In the genomic region with DNA sequence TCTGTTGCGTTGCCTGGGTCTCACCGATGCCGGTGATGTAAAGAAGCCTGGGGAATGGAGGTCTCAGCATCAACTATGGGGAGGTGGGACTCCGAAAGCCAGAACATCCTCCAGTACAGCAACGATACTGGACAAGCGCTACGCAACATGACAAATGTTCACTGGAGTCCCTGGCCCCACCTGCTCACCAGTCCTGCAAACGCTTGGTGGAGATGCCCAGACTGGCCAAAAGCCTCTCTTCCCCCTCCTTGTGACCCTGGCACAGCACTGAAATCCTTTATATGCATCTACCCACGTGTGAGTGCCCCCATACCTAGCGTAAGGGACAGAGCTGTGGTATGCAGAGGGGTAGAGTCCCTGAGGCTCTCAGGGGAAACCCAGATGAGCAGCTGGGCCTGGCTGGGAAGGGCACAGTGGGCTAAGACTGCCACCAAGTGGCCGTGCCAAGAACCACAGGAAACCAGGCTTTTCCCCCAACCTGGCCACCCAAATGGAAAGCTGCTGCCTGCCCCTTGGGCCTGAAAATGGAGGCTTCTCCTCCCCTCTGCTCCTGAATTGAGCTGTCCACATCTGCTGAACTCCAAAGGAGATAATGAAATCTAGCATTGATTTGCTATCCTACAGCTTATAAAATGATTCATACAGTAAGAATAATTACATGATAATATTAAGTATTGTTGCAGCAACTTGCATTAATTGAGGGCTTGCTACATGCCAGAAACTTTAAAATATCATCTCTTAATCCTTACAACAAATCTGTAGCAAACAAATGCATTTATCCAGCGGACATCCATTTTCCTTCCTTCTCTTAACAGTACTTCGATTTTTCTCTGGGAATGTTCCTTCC, we compare ENCODE assay signal across 8 cellular contexts. TPM values are rescaled to one million over a fixed set of nuclear protein-coding genes. Genes with fewer than 3 reads are reported as not detected.
DNase-seq lines count a peak whose midpoint lies in the region; ATAC-seq and TF ChIP-seq lines count a peak whose summit lies in the region.

No MANE protein-coding gene starts in this region.

- no peak overlapping the region for H3K27ac Mint-ChIP-seq in activated T-helper 17 cell treated with anti-CD3 and anti-CD28 coated beads, Interleukin-2, amount 50 U/mL, for 72 hours

- H3K9me3 ChIP-seq in PC-9 (ENCODE audit: insufficient read depth, low read depth) (no peaks in the 10 kb centered on the region), parathyroid adenoma (ENCODE audit: control insufficient read depth, low read length) (no peaks in the 10 kb centered on the region)

- CTCF ChIA-PET in PC-9 (lab: Charles Lee), result interaction anchor here (0.7 to 0.9 kb wide), 2 partner anchors 173 to 701 kb away, joined by 3 to 10 read pairs; no protein-coding TSS in a partner anchor

- DNase-seq in DMS53 treated with DMSO at 0.1 percent for 48 hours (lab: John Stamatoyannopoulos, UW; ENCODE audit: unreplicated experiment) (peak; percentile 56), HL-60 (ENCODE audit: low read depth in 1 of 2, low spot score in 1 of 2) (peak in 1 of 2 experiments; percentile 34), PC-9 (peak in 1 of 2 experiments; percentile 55), foreskin melanocyte (peak; percentile 38), ureter (ENCODE audit: low spot score) (peak; percentile 62)

- H3K36me3 Mint-ChIP-seq in activated T-helper 17 cell treated with anti-CD3 and anti-CD28 coated beads, Interleukin-2, amount 50 U/mL, for 72 hours (ENCODE audit: low read depth), result no peaks in the 10 kb centered on the region

- POLR2A ChIA-PET in PC-9 (lab: Charles Lee; ENCODE audit: unreplicated experiment), result no interaction called here

- peaks cover 14% of the 10 kb centered on the region for H3K4me1 ChIP-seq in PC-9 (replicated peaks; ENCODE audit: insufficient read depth)
- no peaks in the 10 kb centered on the region for H3K4me1 ChIP-seq in parathyroid adenoma

- no peak overlapping the region for H2AFZ ChIP-seq in PC-9
- no peak overlapping the region for H2AFZ ChIP-seq in parathyroid adenoma

- no peak overlapping the region for H3K4me3 Mint-ChIP-seq in activated T-helper 17 cell treated with anti-CD3 and anti-CD28 coated beads, Interleukin-2, amount 50 U/mL, for 72 hours

- H3K9ac ChIP-seq in parathyroid adenoma, result no peak overlapping the region

- TF ChIP-seq CTCF in HL-60 (IDR thresholded peaks at IDR 0.05; ENCODE audit: insufficient read depth, low read length), result peak; percentile 83
- TF ChIP-seq CTCF in PC-9 (conservative IDR thresholded peaks at IDR 0.05), result peak; percentile 98
- TF ChIP-seq CTCF in parathyroid adenoma (IDR thresholded peaks at IDR 0.05), result peak; percentile 66

- H3K27me3 Mint-ChIP-seq in activated T-helper 17 cell treated with anti-CD3 and anti-CD28 coated beads, Interleukin-2, amount 50 U/mL, for 72 hours, result peaks cover 12% of the 10 kb centered on the region

- H4K20me1 ChIP-seq in PC-9 (ENCODE audit: insufficient read depth), result no peaks in the 10 kb centered on the region

- no peaks in the 10 kb centered on the region for H3K36me3 ChIP-seq in PC-9 (ENCODE audit: low read depth)
- no peaks in the 10 kb centered on the region for H3K36me3 ChIP-seq in parathyroid adenoma (ENCODE audit: control insufficient read depth, insufficient read depth, low read length)

- H3K4me2 ChIP-seq in PC-9, result no peak overlapping the region
- H3K4me2 ChIP-seq in parathyroid adenoma (ENCODE audit: low read length), result no peak overlapping the region

- peaks cover 6% of the 10 kb centered on the region; the same call in 1 of the 2 replicates for H3F3A ChIP-seq in PC-9 (ENCODE audit: insufficient read depth, low read depth)

- H3K27me3 ChIP-seq in HL-60 (ENCODE audit: insufficient read depth, poor library complexity, severe bottlenecking) (no peaks in the 10 kb centered on the region), PC-9 (ENCODE audit: insufficient read depth, low read depth) (no peaks in the 10 kb centered on the region; the same call in none of the 2 replicates), parathyroid adenoma (ENCODE audit: control insufficient read depth, insufficient read depth, low read length) (no peaks in the 10 kb centered on the region)

- H3K4me3 ChIP-seq in HL-60 (replicated peaks; ENCODE audit: insufficient read depth, low read length) (no peak overlapping the region), PC-9 (no peak overlapping the region), parathyroid adenoma (ENCODE audit: low read depth, low read length) (no peak overlapping the region)

- intact Hi-C loops in PC-9 (cut with micrococcal nuclease; ENCODE audit: unreplicated experiment), result loop anchor here (1.0 to 10.0 kb wide), 5 partner anchors 175 to 1070 kb away; no protein-coding TSS in a partner anchor

- ATAC-seq in GM21367 (IDR thresholded peaks at IDR 0.05; ENCODE audit: unreplicated experiment), result peak; percentile 85
- peak; percentile 93 for ATAC-seq in activated T-helper 17 cell treated with anti-CD3 and anti-CD28 coated beads, Interleukin-2, amount 50 U/mL, for 72 hours (replicated peaks)

- BruUV-seq in PC-9 (replicated peaks; lab: Mats Ljungman, UMichigan), result no TSS peak

- H3K9me3 Mint-ChIP-seq in activated T-helper 17 cell treated with anti-CD3 and anti-CD28 coated beads, Interleukin-2, amount 50 U/mL, for 72 hours, result no peaks in the 10 kb centered on the region

- no peaks in the 10 kb centered on the region for H3K4me1 Mint-ChIP-seq in activated T-helper 17 cell treated with anti-CD3 and anti-CD28 coated beads, Interleukin-2, amount 50 U/mL, for 72 hours

- H3K27ac ChIP-seq in HL-60 (replicated peaks), result no peak overlapping the region
- H3K27ac ChIP-seq in PC-9, result no peak overlapping the region
- H3K27ac ChIP-seq in parathyroid adenoma, result no peak overlapping the region

- H3K79me2 ChIP-seq in PC-9 (ENCODE audit: low read depth) (no peaks in the 10 kb centered on the region), parathyroid adenoma (no peaks in the 10 kb centered on the region)

- no peaks in the 10 kb centered on the region for H3K9me2 ChIP-seq in PC-9 (ENCODE audit: insufficient read depth)

RNA-seq across cellular contexts. Expression of gene TTC12, which starts 24.8 kb away (rescaled TPM):
- 24.8 and 25.0 TPM in 2 replicates for total RNA-seq in PC-9 (2021)
- 1 to 10 TPM; 8.5 to 9.8 TPM for total RNA-seq in activated T-helper 17 cell treated with anti-CD3 and anti-CD28 coated beads, Interleukin-2, amount 50 U/mL, for 72 hours
- 59.3 TPM for total RNA-seq in ureter
